27 cellular contexts compared by ENCODE assay signal in the genomic region with DNA sequence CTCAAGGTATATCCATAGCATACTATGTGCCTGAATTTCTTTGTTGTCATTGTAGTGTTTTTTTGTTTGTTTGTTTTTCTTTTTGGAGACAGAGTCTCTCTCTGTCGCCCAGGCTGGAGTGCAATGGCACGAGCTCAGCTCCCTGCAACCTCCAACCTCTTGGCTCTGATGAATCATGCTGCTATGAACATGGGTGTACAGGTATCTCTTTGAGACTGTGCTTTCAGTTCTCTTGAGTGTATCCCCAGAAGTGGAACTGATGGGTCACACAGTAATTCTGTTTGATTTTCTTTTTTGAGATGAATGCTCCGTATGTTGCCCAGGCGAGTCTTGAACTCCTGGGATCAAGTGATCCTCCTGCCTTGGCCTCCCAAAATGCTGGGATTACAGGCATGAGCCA.
"Had no signal": no experiment of that assay in that cellular context is flagged by ENCODE, and none has a peak within 500 bp of the region (broad histone marks: within the 10 kb centered on the region; RNA-seq: fewer than 3 reads in every experiment).

No MANE protein-coding gene starts in this region.

- H3K27me3 ChIP-seq: brain microvascular endothelial cell, esophagus squamous epithelium, gastrocnemius medialis, heart left ventricle had no signal

- H3K9me3 ChIP-seq: esophagus squamous epithelium, gastrocnemius medialis, heart left ventricle had no signal

- H3K4me3 Mint-ChIP-seq: activated B cell treated with CpG ODN at 0.5 μM for 24 hours; activated CD4-positive, alpha-beta memory T cell treated with anti-CD3 and anti-CD28 coated beads, Interleukin-2, amount 10 ng/mL, durations not matched to agents 7 days and 5 days; activated CD4-positive, alpha-beta T cell treated with anti-CD3 and anti-CD28 coated beads, Interleukin-2, amount 10 ng/mL, durations not matched to agents 7 days and 5 days; activated naive CD4-positive, alpha-beta T cell treated with anti-CD3 and anti-CD28 coated beads for 36 hours; activated naive CD8-positive, alpha-beta T cell; activated T-cell treated with anti-CD3 and anti-CD28 coated beads, Interleukin-2, amount 50 U/mL, for 4 hours; T-helper 17 cell; T-helper 2 cell treated with Interferon-gamma antibody and Interleukin-4, amounts not matched to agents 5 μg/mL and 100 μg/mL, for 36 hours had no signal

- H3K27me3 Mint-ChIP-seq: activated B cell treated with CpG ODN at 0.5 μM for 24 hours; activated CD4-positive, alpha-beta memory T cell treated with anti-CD3 and anti-CD28 coated beads, Interleukin-2, amount 10 ng/mL, durations not matched to agents 7 days and 5 days; activated CD4-positive, alpha-beta T cell treated with anti-CD3 and anti-CD28 coated beads, Interleukin-2, amount 10 ng/mL, durations not matched to agents 7 days and 5 days; activated naive CD8-positive, alpha-beta T cell; T-helper 17 cell had no signal

- H3K4me1 Mint-ChIP-seq: activated B cell treated with CpG ODN at 0.5 μM for 24 hours; activated CD4-positive, alpha-beta memory T cell treated with anti-CD3 and anti-CD28 coated beads, Interleukin-2, amount 10 ng/mL, durations not matched to agents 7 days and 5 days; activated CD4-positive, alpha-beta T cell treated with anti-CD3 and anti-CD28 coated beads, Interleukin-2, amount 10 ng/mL, durations not matched to agents 7 days and 5 days; T-helper 17 cell had no signal

- H3K9me3 Mint-ChIP-seq: activated B cell treated with CpG ODN at 0.5 μM for 24 hours; activated CD4-positive, alpha-beta memory T cell treated with anti-CD3 and anti-CD28 coated beads, Interleukin-2, amount 10 ng/mL, durations not matched to agents 7 days and 5 days; activated CD4-positive, alpha-beta T cell treated with anti-CD3 and anti-CD28 coated beads, Interleukin-2, amount 10 ng/mL, durations not matched to agents 7 days and 5 days; activated naive CD4-positive, alpha-beta T cell treated with anti-CD3 and anti-CD28 coated beads for 36 hours; activated T-cell treated with anti-CD3 and anti-CD28 coated beads, Interleukin-2, amount 50 U/mL, for 4 hours; activated T-helper 2 cell treated with anti-CD3 and anti-CD28 coated beads, Interferon-gamma antibody, Interleukin-2, Interleukin-4, amounts not matched to agents 10 μg/mL and 5 μg/mL and 100 μg/mL, durations not matched to agents 14 hours and 24 hours and 36 hours; T-helper 2 cell treated with Interferon-gamma antibody and Interleukin-4, amounts not matched to agents 5 μg/mL and 100 μg/mL, for 36 hours had no signal

- FAIRE-seq: colon had no signal

- DNase-seq: activated B cell treated with CpG ODN at 0.5 μM for 24 hours; activated CD4-positive, alpha-beta memory T cell treated with anti-CD3 and anti-CD28 coated beads, Interleukin-2, amount 10 ng/mL, durations not matched to agents 7 days and 5 days; activated CD4-positive, alpha-beta T cell treated with anti-CD3 and anti-CD28 coated beads, Interleukin-2, amount 10 ng/mL, durations not matched to agents 7 days and 5 days; activated CD4-positive, alpha-beta T cell treated with anti-CD3 and anti-CD28 coated beads, Interleukin-2, amount 50 U/mL, for 4 hours; activated effector memory CD4-positive, alpha-beta T cell treated with anti-CD3 and anti-CD28 coated beads, Interleukin-2, amount 50 U/mL, for 16 hours; activated naive CD4-positive, alpha-beta T cell treated with anti-CD3 and anti-CD28 coated beads for 36 hours; activated T-cell treated with anti-CD3 and anti-CD28 coated beads, Interleukin-2, amount 50 U/mL, for 4 hours; amniotic stem cell; anterior cingulate cortex; brain microvascular endothelial cell; caudate nucleus; cortex of kidney; dermis blood vessel endothelial cell; effector CD4-positive, alpha-beta T cell; esophagus squamous epithelium; gastrocnemius medialis; glutamatergic neuron; heart left ventricle; T-helper 1 cell; T-helper 17 cell; T1000; WERI-Rb-1 had no signal

- H3K4me3 ChIP-seq: esophagus squamous epithelium, gastrocnemius medialis, heart left ventricle had no signal

- H3K27ac ChIP-seq: brain microvascular endothelial cell, esophagus squamous epithelium, gastrocnemius medialis, heart left ventricle had no signal

- ATAC-seq: activated CD4-positive, CD25-positive, alpha-beta regulatory T cell treated with anti-CD3 and anti-CD28 coated beads, Interleukin-2, amount 50 U/mL, for 24 hours; activated T-cell treated with anti-CD3 and anti-CD28 coated beads, Interleukin-2, amount 50 U/mL, for 4 hours; gastrocnemius medialis; heart left ventricle; T-helper 17 cell had no signal

- H3K27ac Mint-ChIP-seq: activated B cell treated with CpG ODN at 0.5 μM for 24 hours; activated naive CD4-positive, alpha-beta T cell treated with anti-CD3 and anti-CD28 coated beads for 36 hours; activated naive CD8-positive, alpha-beta T cell; activated T-helper 2 cell treated with anti-CD3 and anti-CD28 coated beads, Interferon-gamma antibody, Interleukin-2, Interleukin-4, amounts not matched to agents 10 μg/mL and 5 μg/mL and 100 μg/mL, durations not matched to agents 14 hours and 24 hours and 36 hours; T-helper 17 cell; T-helper 2 cell treated with Interferon-gamma antibody and Interleukin-4, amounts not matched to agents 5 μg/mL and 100 μg/mL, for 36 hours had no signal

- H3K4me1 ChIP-seq: esophagus squamous epithelium had no signal
